ENCODE assay signal across 16 cellular contexts in the genomic region with DNA sequence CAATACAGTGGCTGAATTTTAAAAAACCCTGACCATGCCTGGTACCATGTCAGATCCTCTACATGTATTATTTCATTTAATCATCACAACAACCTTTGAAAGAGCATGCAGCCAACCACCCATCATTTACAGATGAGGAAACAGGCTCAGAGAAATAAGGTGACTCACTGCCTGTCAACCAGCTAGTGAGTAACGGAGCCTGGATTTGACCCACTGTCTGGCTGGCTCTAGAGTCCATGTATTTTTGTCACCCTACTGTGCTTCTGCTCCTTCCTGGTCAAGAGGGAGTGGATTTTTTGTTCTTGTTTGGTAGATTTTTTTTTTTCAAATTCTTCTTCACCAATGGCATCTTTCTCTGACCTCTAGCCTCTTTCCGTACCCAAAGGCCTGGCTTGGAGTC.
DNase-seq lines count a peak whose midpoint lies in the region; ATAC-seq and TF ChIP-seq lines count a peak whose summit lies in the region.
"Had no signal": no experiment of that assay in that cellular context is flagged by ENCODE, and none has a peak within 500 bp of the region (broad histone marks: within the 10 kb centered on the region; RNA-seq: fewer than 3 reads in every experiment).

No MANE protein-coding gene starts in this region.

- no peak overlapping the region for H3K4me3 ChIP-seq in epithelial cell of esophagus (ENCODE audit: low read length)
- H3K4me3 ChIP-seq: SK-N-MC had no signal

- DNase-seq in Caki2 (ENCODE audit: low read depth) (peak; percentile 79), NCI-H226 (peak; percentile 44), epithelial cell of esophagus (ENCODE audit: low read depth) (peak; percentile 80), myocyte (ENCODE audit: low read depth) (peak; percentile 10), NCI-H524 treated with DMSO at 0.1 percent for 48 hours (lab: John Stamatoyannopoulos, UW) (no peak)
- no peak for DNase-seq in stimulated activated CD4-positive, alpha-beta T cell treated with anti-CD3 and anti-CD28 coated beads, Interleukin-4, amount 100 ng/mL, for 1 hour
- no peak for DNase-seq in activated CD4-positive, alpha-beta T cell treated with anti-CD3 and anti-CD28 coated beads for 4 hours
- DNase-seq: activated T-cell treated with anti-CD3 and anti-CD28 coated beads, Interleukin-2, amount 50 U/mL, for 48 hours; anterior cingulate cortex; GF-D8; NCI-H1417; NCI-H748 treated with DMSO at 0.1 percent for 48 hours; substantia nigra had no signal

- in situ Hi-C loops in Caki2 (cut with HindIII; ENCODE audit: low pct_unique_long_range_greater_than_20kb, low sequenced_read_pairs), result no loop called here

- TF ChIP-seq CTCF in epithelial cell of esophagus (IDR thresholded peaks at IDR 0.05; ENCODE audit: insufficient read depth, low read depth, low read length, missing control alignments), result no peak

- no peak for ATAC-seq in HG02938 (IDR thresholded peaks at IDR 0.05; ENCODE audit: unreplicated experiment)
- ATAC-seq: WTC11 had no signal

Comparison
In these comparisons a context has a peak if more than half of its experiments do, and no peak if none do; other contexts are left out.
1. DNase-seq: peak in Caki2 (single experiment), NCI-H226 (single experiment), epithelial cell of esophagus (single experiment) and myocyte (single experiment); none in stimulated activated CD4-positive, alpha-beta T cell treated with anti-CD3 and anti-CD28 coated beads, Interleukin-4, amount 100 ng/mL, for 1 hour (single experiment), NCI-H524 treated with DMSO at 0.1 percent for 48 hours (single experiment) and activated CD4-positive, alpha-beta T cell treated with anti-CD3 and anti-CD28 coated beads for 4 hours (0 of 2).